31 cellular contexts compared by ENCODE assay signal in genomic region chr2:152301131-152301530, GRCh38. TPM values are rescaled to one million over a fixed set of nuclear protein-coding genes. Genes with fewer than 3 reads are reported as not detected.
DNase-seq lines count a peak whose midpoint lies in the region; ATAC-seq, FAIRE-seq and TF ChIP-seq lines count a peak whose summit lies in the region.
"Had no signal": no experiment of that assay in that cellular context is flagged by ENCODE, and none has a peak within 500 bp of the region (broad histone marks: within the 10 kb centered on the region; RNA-seq: fewer than 3 reads in every experiment).

No MANE protein-coding gene starts in this region.

- BruUV-seq in HepG2 (replicated peaks; lab: Mats Ljungman, UMichigan): no TSS peak

- WGBS in HepG2 (ENCODE audit: low lambda C conversion rate): 4% methylated on average over 3 of the region's 3 CpGs
- 69% methylated on average over 3 of the region's 3 CpGs for WGBS in right lobe of liver (ENCODE audit: insufficient coverage, low coverage, low lambda C conversion rate, missing lambda C conversion rate)
- WGBS in trophoblast cell (ENCODE audit: extremely low coverage, insufficient coverage, insufficient read length): no CpG with 5 or more reads among the region's 3 CpGs

- CTCF ChIA-PET in HepG2 (lab: Yijun Ruan, JAX; ENCODE audit: low intra/inter-chr PET ratio, low total read pairs): no interaction called here

- no peak overlapping the region for H2AK5ac ChIP-seq in trophoblast cell (ENCODE audit: low read length)

- TF ChIP-seq POLR2A in HepG2 (IDR thresholded peaks at IDR 0.05; ENCODE audit: insufficient read depth in 1 of 2, low read depth in 2 of 2, low read length in 2 of 2) (no peak), right lobe of liver (IDR thresholded peaks at IDR 0.05) (no peak)

- no peaks in the 10 kb centered on the region for H3K4me1 ChIP-seq in HepG2 (ENCODE audit: insufficient read depth, low read length)
- H3K4me1 ChIP-seq in right lobe of liver: no peaks in the 10 kb centered on the region
- H3K4me1 ChIP-seq in trophoblast cell (ENCODE audit: control insufficient read depth in 1 of 2, insufficient read depth in 2 of 2, low read length in 2 of 2): peaks cover 4 to 5% of the 10 kb centered on the region in 2 experiments
- H3K4me1 ChIP-seq: A549, BE2C, BLaER1, Caco-2 had no signal

- TF ChIP-seq EP300 in HepG2 (IDR thresholded peaks at IDR 0.05; ENCODE audit: low read depth in 2 of 2, low read length in 2 of 2) (no peak), HepG2 (CRISPR knock-in tag; IDR thresholded peaks at IDR 0.05; ENCODE audit: borderline replicate concordance) (no peak)

- H3K36me3 ChIP-seq in HepG2 (replicated peaks in 1 of 2; ENCODE audit: control insufficient read depth in 1 of 2, insufficient read depth in 2 of 2, low read length in 2 of 2) (no peaks in the 10 kb centered on the region), right lobe of liver (no peaks in the 10 kb centered on the region), trophoblast cell (ENCODE audit: control insufficient read depth in 1 of 2, insufficient read depth in 2 of 2, low read length in 2 of 2) (no peaks in the 10 kb centered on the region)
- H3K36me3 ChIP-seq: BE2C; BLaER1; BLaER1 treated with 17β-estradiol and CSF1 and Interleukin-3, amounts not matched to agents 10 nM and 100 nM had no signal

- intact Hi-C loops in HepG2 (cut with micrococcal nuclease; ENCODE audit: unreplicated experiment) (no loop called here), right lobe of liver (cut with DNase I) (no loop called here)

- no peak overlapping the region for H2BK120ac ChIP-seq in trophoblast cell (ENCODE audit: insufficient read depth, low read length, poor library complexity)

- H4K20me1 ChIP-seq in HepG2 (ENCODE audit: insufficient read depth, low read length): no peaks in the 10 kb centered on the region
- H4K20me1 ChIP-seq: BLaER1; BLaER1 treated with 17β-estradiol and CSF1 and Interleukin-3, amounts not matched to agents 10 nM and 100 nM had no signal

- no peak for DNase-seq in HepG2 (ENCODE audit: low spot score)
- no peak for DNase-seq in right lobe of liver
- DNase-seq in trophoblast cell: peak; percentile 57 to 82
- DNase-seq in left lobe of liver (ENCODE audit: low spot score): no peak
- DNase-seq: 8988T; ACHN; AML-193; BE2C; C1 segment of cervical spinal cord; Caco-2; Calu3; CD4-positive, alpha-beta memory T cell; CD4-positive, alpha-beta T cell; CD4-positive, CD25-positive, alpha-beta regulatory T cell; CD8-positive, alpha-beta memory T cell; CD8-positive, alpha-beta T cell; COR-L47; DMS 273 treated with DMSO at 0.1 percent for 48 hours; DMS153; DMS53; DMS79; DMS79 treated with DMSO at 0.1 percent for 48 hours; DND-41; EL had no signal

- no peak for FAIRE-seq in HepG2 (lab: Jason Lieb, UNC)
- FAIRE-seq: A204.1, A549, D721Med had no signal

- H3K9ac ChIP-seq in HepG2 (ENCODE audit: insufficient read depth, low read depth, low read length) (no peak overlapping the region), trophoblast cell (ENCODE audit: low read length) (no peak overlapping the region)
- H3K9ac ChIP-seq: BLaER1; BLaER1 treated with 17β-estradiol and CSF1 and Interleukin-3, amounts not matched to agents 10 nM and 100 nM had no signal

- H4K8ac ChIP-seq in trophoblast cell (ENCODE audit: low read depth, low read length): no peak overlapping the region

- H3K27me3 ChIP-seq in HepG2 (ENCODE audit: control insufficient read depth in 1 of 2, insufficient read depth in 2 of 2, low read length in 2 of 2): peaks cover 0 to 23% of the 10 kb centered on the region in 2 experiments; a peak in 2 of 5 replicates
- no peaks in the 10 kb centered on the region for H3K27me3 ChIP-seq in right lobe of liver
- no peaks in the 10 kb centered on the region for H3K27me3 ChIP-seq in trophoblast cell (ENCODE audit: insufficient read depth, low read length)
- H3K27me3 ChIP-seq: BE2C; BLaER1; BLaER1 treated with 17β-estradiol and CSF1 and Interleukin-3, amounts not matched to agents 10 nM and 100 nM had no signal

- no peak for ATAC-seq in HepG2
- ATAC-seq in right lobe of liver: no peak
- ATAC-seq in left lobe of liver: no peak
- ATAC-seq: A549; CD8-positive, alpha-beta T cell had no signal

- H3K23ac ChIP-seq in trophoblast cell (ENCODE audit: low read length): no peak overlapping the region

- H3K9me3 ChIP-seq in HepG2 (ENCODE audit: low read length) (no peaks in the 10 kb centered on the region), right lobe of liver (no peaks in the 10 kb centered on the region), trophoblast cell (ENCODE audit: insufficient read depth, low read depth, low read length) (no peaks in the 10 kb centered on the region)
- H3K9me3 ChIP-seq: A549, BE2C, BLaER1 had no signal

- no peak overlapping the region for H4K12ac ChIP-seq in trophoblast cell (ENCODE audit: low read depth, low read length)

- POLR2A ChIA-PET in HepG2 (lab: Yijun Ruan, JAX): no interaction called here

- in situ Hi-C loops in HepG2 (cut with HindIII; ENCODE audit: extremely low pct_ligation_motif_present, low pct_unique_long_range_greater_than_20kb): no loop called here

- no peak overlapping the region for H3K18ac ChIP-seq in trophoblast cell (ENCODE audit: low read length)

- no peaks in the 10 kb centered on the region for H3K79me1 ChIP-seq in trophoblast cell (ENCODE audit: low read length)

- no peak overlapping the region for H3K4ac ChIP-seq in trophoblast cell (ENCODE audit: low read depth, low read length)

- H3K79me2 ChIP-seq in HepG2 (ENCODE audit: insufficient read depth, low read length) (no peaks in the 10 kb centered on the region), trophoblast cell (ENCODE audit: control insufficient read depth, insufficient read depth, low read length, poor library complexity) (no peaks in the 10 kb centered on the region)

- TF ChIP-seq CTCF in HepG2 (CRISPR knock-in tag; IDR thresholded peaks at IDR 0.05): no peak
- no peak for TF ChIP-seq CTCF in right lobe of liver (IDR thresholded peaks at IDR 0.05)

- H3K14ac ChIP-seq in trophoblast cell (ENCODE audit: low read length): no peak overlapping the region

- H4K91ac ChIP-seq in trophoblast cell (ENCODE audit: low read depth, low read length): no peak overlapping the region

- H3K4me3 ChIP-seq in HepG2 (replicated peaks in 1 of 3; ENCODE audit: insufficient read depth in 1 of 3, low read depth in 2 of 3, low read length in 3 of 3) (no peak overlapping the region), right lobe of liver (no peak overlapping the region), trophoblast cell (ENCODE audit: low read depth, low read length) (no peak overlapping the region)
- H3K4me3 ChIP-seq: A549; BLaER1; BLaER1 treated with 17β-estradiol and CSF1 and Interleukin-3, amounts not matched to agents 10 nM and 100 nM had no signal

- no peak overlapping the region for H2BK12ac ChIP-seq in trophoblast cell (ENCODE audit: low read length)

- TF ChIP-seq RAD21 in HepG2 (CRISPR knock-in tag; IDR thresholded peaks at IDR 0.05): no peak

- H3K27ac ChIP-seq in HepG2 (ENCODE audit: extremely low read length, insufficient read depth, low read length): no peak overlapping the region
- H3K27ac ChIP-seq in right lobe of liver: no peak overlapping the region
- H3K27ac ChIP-seq in trophoblast cell (ENCODE audit: low read depth, low read length): no peak overlapping the region
- H3K27ac ChIP-seq: 22Rv1; A549; BLaER1; BLaER1 treated with 17β-estradiol and CSF1 and Interleukin-3, amounts not matched to agents 10 nM and 100 nM; C4-2B had no signal

- H2BK5ac ChIP-seq in trophoblast cell (ENCODE audit: low read depth, low read length, poor library complexity): no peak overlapping the region

- no peak overlapping the region for H2AFZ ChIP-seq in HepG2 (ENCODE audit: low read length)
- H2AFZ ChIP-seq in trophoblast cell (ENCODE audit: insufficient read depth, low read length, poor library complexity): no peak overlapping the region

- H3K4me2 ChIP-seq in HepG2 (ENCODE audit: low read depth, low read length): no peak overlapping the region
- H3K4me2 ChIP-seq in trophoblast cell (ENCODE audit: low read length): no peak overlapping the region
- H3K4me2 ChIP-seq: A549; BLaER1; BLaER1 treated with 17β-estradiol and CSF1 and Interleukin-3, amounts not matched to agents 10 nM and 100 nM had no signal

TF ChIP-seq in HepG2, 621 proteins besides CTCF, POLR2A, EP300 and RAD21 (continues in another document):
- no peak for TF ChIP-seq PRPF4 (IDR thresholded peaks at IDR 0.05; ENCODE audit: low read depth, low read length, poor library complexity, severe bottlenecking)

RNA-seq across cellular contexts. Expression of gene FMNL2, which starts 33.8 kb away (rescaled TPM):
- total RNA-seq in HepG2 (2016; rRNA removed; fragmentation: Illumina TruSeq; extraction: Trizol) (63.2 and 66.5 TPM in 2 replicates), right lobe of liver (10 to 100 TPM in 2 of 6 experiments, 1 to 10 TPM in 4; 3.5 to 12.1 (median 7.1) TPM), left lobe of liver (3.4 TPM)
- total RNA-seq in HepG2 (2016; cell fraction: cytosol; rRNA removed; fragmentation: Illumina TruSeq; extraction: Trizol; ENCODE audit: low read depth): 6.8 and 8.5 TPM in 2 replicates
- total RNA-seq in HepG2 (2016; cell fraction: insoluble cytoplasmic fraction; rRNA removed; fragmentation: Illumina TruSeq; extraction: Trizol): 60.0 and 65.7 TPM in 2 replicates
- 25.0 and 25.7 TPM in 2 replicates for total RNA-seq in HepG2 (2016; cell fraction: membrane; rRNA removed; fragmentation: Illumina TruSeq; extraction: Trizol)
- 76.2 and 83.3 TPM in 2 replicates for total RNA-seq in HepG2 (2016; cell fraction: nucleus; rRNA removed; fragmentation: Illumina TruSeq; extraction: Trizol)
- polyA plus RNA-seq in HepG2 (2011; rRNA removed): 62.5 and 67.7 TPM in 2 replicates
- polyA plus RNA-seq in HepG2 (2011; cell fraction: cytosol; rRNA removed): 20.3 and 32.4 TPM in 2 replicates
- polyA plus RNA-seq in HepG2 (2011; cell fraction: nucleus; rRNA removed): 78.2 and 99.5 TPM in 2 replicates
- 73.3 and 86.5 TPM in 2 replicates for polyA plus RNA-seq in HepG2 (2012)
- 1.7 and 2.1 TPM in 2 replicates for polyA plus RNA-seq in HepG2 (2016; cell fraction: cytosol; fragmentation: Illumina TruSeq; extraction: Trizol; ENCODE audit: low read depth)
- 66.8 and 70.0 TPM in 2 replicates for polyA plus RNA-seq in HepG2 (2016; cell fraction: insoluble cytoplasmic fraction; fragmentation: Illumina TruSeq; extraction: Trizol; ENCODE audit: low read depth)
- 9.7 and 11.9 TPM in 2 replicates for polyA plus RNA-seq in HepG2 (2016; cell fraction: membrane; fragmentation: Illumina TruSeq; extraction: Trizol; ENCODE audit: low read depth)
- polyA plus RNA-seq in HepG2 (2016; cell fraction: nucleus; fragmentation: Illumina TruSeq; extraction: Trizol; ENCODE audit: insufficient read depth, low read depth): 139 and 144 TPM in 2 replicates
- polyA minus RNA-seq in HepG2 (2011; rRNA and poly(A)+ RNA removed; ENCODE audit: low replicate concordance): 4.2 and 30.7 TPM in 2 replicates
- 43.7 and 45.2 TPM in 2 replicates for polyA minus RNA-seq in HepG2 (2011; cell fraction: cytosol; rRNA and poly(A)+ RNA removed)
- polyA minus RNA-seq in HepG2 (2011; cell fraction: nucleus; rRNA and poly(A)+ RNA removed): 160 and 184 TPM in 2 replicates
- polyA plus RNA-seq in trophoblast cell (2013): 89.8 and 93.7 TPM in 2 replicates

Comparison
In these comparisons a context has a peak if more than half of its experiments do, and no peak if none do; other contexts are left out.
1. DNase-seq: peak in trophoblast cell (2 of 2); none in HepG2 (single experiment), right lobe of liver (0 of 3) and left lobe of liver (single experiment).